In genomic region chr16:68528686-68529379, GRCh38 we compare ENCODE assay signal across 1 cellular context.
TF ChIP-seq lines count a peak whose summit lies in the region.

No MANE protein-coding gene starts in this region.

TF ChIP-seq in HepG2, 621 proteins besides CTCF, POLR2A, EP300 and RAD21 (continued from another document and continues in another):
- TF ChIP-seq THRA (CRISPR knock-in tag; IDR thresholded peaks at IDR 0.05; ENCODE audit: borderline replicate concordance) (peak; percentile 79; the same call in 1 of the 2 replicates), SNAI1 (CRISPR knock-in tag; IDR thresholded peaks at IDR 0.05; ENCODE audit: borderline replicate concordance) (no peak), ARID5B (CRISPR knock-in tag; IDR thresholded peaks at IDR 0.05) (peak; percentile 59; the same call in 1 of the 2 replicates), TGIF2 (CRISPR knock-in tag; IDR thresholded peaks at IDR 0.05) (0 out of 2 replicates have a peak, but pooled peaks have one; percentile 18), ZSCAN9 (CRISPR knock-in tag; IDR thresholded peaks at IDR 0.05; ENCODE audit: borderline replicate concordance) (peak; percentile 82; the same call in 1 of the 2 replicates), ZNF670 (CRISPR knock-in tag; IDR thresholded peaks at IDR 0.05; ENCODE audit: borderline replicate concordance) (no peak), DRAP1 (CRISPR knock-in tag; IDR thresholded peaks at IDR 0.05) (peak; percentile 57), FOXC1 (CRISPR knock-in tag; IDR thresholded peaks at IDR 0.05; ENCODE audit: borderline replicate concordance) (0 out of 2 replicates have a peak, but pooled peaks have one; percentile 34), ZNF382 (CRISPR knock-in tag; IDR thresholded peaks at IDR 0.05; ENCODE audit: borderline replicate concordance) (no peak), CEBPG (CRISPR knock-in tag; IDR thresholded peaks at IDR 0.05) (no peak), JDP2 (CRISPR knock-in tag; IDR thresholded peaks at IDR 0.05; ENCODE audit: borderline replicate concordance) (no peak), SMAD3 (CRISPR knock-in tag; IDR thresholded peaks at IDR 0.05) (0 out of 2 replicates have a peak, but pooled peaks have one; percentile 50), TBL1XR1 (IDR thresholded peaks at IDR 0.05; ENCODE audit: borderline replicate concordance, low read length, partially characterized antibody) (no peak), YEATS2 (CRISPR knock-in tag; IDR thresholded peaks at IDR 0.05; ENCODE audit: borderline replicate concordance) (peak; percentile 66; the same call in 1 of the 2 replicates), REPIN1 (CRISPR knock-in tag; IDR thresholded peaks at IDR 0.05; ENCODE audit: borderline replicate concordance, low read depth) (peak; percentile 36; the same call in 1 of the 2 replicates), RARA (CRISPR knock-in tag; IDR thresholded peaks at IDR 0.05) (peak; percentile 56), ARNT2 (CRISPR knock-in tag; IDR thresholded peaks at IDR 0.05; ENCODE audit: low read depth) (no peak), ARID4A (CRISPR knock-in tag; IDR thresholded peaks at IDR 0.05; ENCODE audit: borderline replicate concordance) (peak; percentile 62; the same call in 1 of the 2 replicates), ZFP82 (CRISPR knock-in tag; IDR thresholded peaks at IDR 0.05; ENCODE audit: borderline replicate concordance) (0 out of 2 replicates have a peak, but pooled peaks have one; percentile 44), ZNF101 (CRISPR knock-in tag; IDR thresholded peaks at IDR 0.05; ENCODE audit: borderline replicate concordance, low read depth) (0 out of 2 replicates have a peak, but pooled peaks have one; percentile 36), LCORL (IDR thresholded peaks at IDR 0.05) (no peak), LCORL (CRISPR knock-in tag; IDR thresholded peaks at IDR 0.05) (peak; percentile 92), ZKSCAN8 (CRISPR knock-in tag; IDR thresholded peaks at IDR 0.05; ENCODE audit: borderline replicate concordance) (peak; percentile 85; the same call in 1 of the 2 replicates), POLR2AphosphoS2 (IDR thresholded peaks at IDR 0.05; ENCODE audit: low read depth, low read length) (no peak), HOXA7 (CRISPR knock-in tag; IDR thresholded peaks at IDR 0.05) (no peak), CREB1 (IDR thresholded peaks at IDR 0.05) (no peak), CREB1 (CRISPR knock-in tag; IDR thresholded peaks at IDR 0.05) (peak; percentile 54), ZNF30 (CRISPR knock-in tag; IDR thresholded peaks at IDR 0.05) (no peak), KLF15 (CRISPR knock-in tag; IDR thresholded peaks at IDR 0.05; ENCODE audit: borderline replicate concordance) (no peak), CREM (IDR thresholded peaks at IDR 0.05) (peak; percentile 40; the same call in 1 of the 2 replicates), CREM (CRISPR knock-in tag; IDR thresholded peaks at IDR 0.05) (no peak; the same call in 1 of the 2 replicates), KDM2A (CRISPR knock-in tag; IDR thresholded peaks at IDR 0.05; ENCODE audit: borderline replicate concordance, low read depth) (peak; percentile 83)
- TF ChIP-seq, protein P1, sequence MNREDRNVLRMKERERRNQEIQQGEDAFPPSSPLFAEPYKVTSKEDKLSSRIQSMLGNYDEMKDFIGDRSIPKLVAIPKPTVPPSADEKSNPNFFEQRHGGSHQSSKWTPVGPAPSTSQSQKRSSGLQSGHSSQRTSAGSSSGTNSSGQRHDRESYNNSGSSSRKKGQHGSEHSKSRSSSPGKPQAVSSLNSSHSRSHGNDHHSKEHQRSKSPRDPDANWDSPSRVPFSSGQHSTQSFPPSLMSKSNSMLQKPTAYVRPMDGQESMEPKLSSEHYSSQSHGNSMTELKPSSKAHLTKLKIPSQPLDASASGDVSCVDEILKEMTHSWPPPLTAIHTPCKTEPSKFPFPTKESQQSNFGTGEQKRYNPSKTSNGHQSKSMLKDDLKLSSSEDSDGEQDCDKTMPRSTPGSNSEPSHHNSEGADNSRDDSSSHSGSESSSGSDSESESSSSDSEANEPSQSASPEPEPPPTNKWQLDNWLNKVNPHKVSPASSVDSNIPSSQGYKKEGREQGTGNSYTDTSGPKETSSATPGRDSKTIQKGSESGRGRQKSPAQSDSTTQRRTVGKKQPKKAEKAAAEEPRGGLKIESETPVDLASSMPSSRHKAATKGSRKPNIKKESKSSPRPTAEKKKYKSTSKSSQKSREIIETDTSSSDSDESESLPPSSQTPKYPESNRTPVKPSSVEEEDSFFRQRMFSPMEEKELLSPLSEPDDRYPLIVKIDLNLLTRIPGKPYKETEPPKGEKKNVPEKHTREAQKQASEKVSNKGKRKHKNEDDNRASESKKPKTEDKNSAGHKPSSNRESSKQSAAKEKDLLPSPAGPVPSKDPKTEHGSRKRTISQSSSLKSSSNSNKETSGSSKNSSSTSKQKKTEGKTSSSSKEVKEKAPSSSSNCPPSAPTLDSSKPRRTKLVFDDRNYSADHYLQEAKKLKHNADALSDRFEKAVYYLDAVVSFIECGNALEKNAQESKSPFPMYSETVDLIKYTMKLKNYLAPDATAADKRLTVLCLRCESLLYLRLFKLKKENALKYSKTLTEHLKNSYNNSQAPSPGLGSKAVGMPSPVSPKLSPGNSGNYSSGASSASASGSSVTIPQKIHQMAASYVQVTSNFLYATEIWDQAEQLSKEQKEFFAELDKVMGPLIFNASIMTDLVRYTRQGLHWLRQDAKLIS (CRISPR knock-in tag; IDR thresholded peaks at IDR 0.05), result no peak
- TF ChIP-seq, protein P2, sequence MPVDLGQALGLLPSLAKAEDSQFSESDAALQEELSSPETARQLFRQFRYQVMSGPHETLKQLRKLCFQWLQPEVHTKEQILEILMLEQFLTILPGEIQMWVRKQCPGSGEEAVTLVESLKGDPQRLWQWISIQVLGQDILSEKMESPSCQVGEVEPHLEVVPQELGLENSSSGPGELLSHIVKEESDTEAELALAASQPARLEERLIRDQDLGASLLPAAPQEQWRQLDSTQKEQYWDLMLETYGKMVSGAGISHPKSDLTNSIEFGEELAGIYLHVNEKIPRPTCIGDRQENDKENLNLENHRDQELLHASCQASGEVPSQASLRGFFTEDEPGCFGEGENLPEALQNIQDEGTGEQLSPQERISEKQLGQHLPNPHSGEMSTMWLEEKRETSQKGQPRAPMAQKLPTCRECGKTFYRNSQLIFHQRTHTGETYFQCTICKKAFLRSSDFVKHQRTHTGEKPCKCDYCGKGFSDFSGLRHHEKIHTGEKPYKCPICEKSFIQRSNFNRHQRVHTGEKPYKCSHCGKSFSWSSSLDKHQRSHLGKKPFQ (CRISPR knock-in tag; IDR thresholded peaks at IDR 0.05; ENCODE audit: insufficient replicate concordance), result no peak
- TF ChIP-seq, protein P3, sequence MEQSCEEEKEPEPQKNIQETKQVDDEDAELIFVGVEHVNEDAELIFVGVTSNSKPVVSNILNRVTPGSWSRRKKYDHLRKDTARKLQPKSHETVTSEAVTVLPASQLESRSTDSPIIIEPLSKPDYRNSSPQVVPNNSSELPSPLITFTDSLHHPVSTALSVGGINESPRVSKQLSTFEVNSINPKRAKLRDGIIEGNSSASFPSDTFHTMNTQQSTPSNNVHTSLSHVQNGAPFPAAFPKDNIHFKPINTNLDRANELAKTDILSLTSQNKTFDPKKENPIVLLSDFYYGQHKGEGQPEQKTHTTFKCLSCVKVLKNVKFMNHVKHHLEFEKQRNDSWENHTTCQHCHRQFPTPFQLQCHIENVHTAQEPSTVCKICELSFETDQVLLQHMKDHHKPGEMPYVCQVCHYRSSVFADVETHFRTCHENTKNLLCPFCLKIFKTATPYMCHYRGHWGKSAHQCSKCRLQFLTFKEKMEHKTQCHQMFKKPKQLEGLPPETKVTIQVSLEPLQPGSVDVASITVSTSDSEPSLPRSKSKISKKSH (CRISPR knock-in tag; IDR thresholded peaks at IDR 0.05; ENCODE audit: borderline replicate concordance), result peak; percentile 95
- TF ChIP-seq, protein P4, sequence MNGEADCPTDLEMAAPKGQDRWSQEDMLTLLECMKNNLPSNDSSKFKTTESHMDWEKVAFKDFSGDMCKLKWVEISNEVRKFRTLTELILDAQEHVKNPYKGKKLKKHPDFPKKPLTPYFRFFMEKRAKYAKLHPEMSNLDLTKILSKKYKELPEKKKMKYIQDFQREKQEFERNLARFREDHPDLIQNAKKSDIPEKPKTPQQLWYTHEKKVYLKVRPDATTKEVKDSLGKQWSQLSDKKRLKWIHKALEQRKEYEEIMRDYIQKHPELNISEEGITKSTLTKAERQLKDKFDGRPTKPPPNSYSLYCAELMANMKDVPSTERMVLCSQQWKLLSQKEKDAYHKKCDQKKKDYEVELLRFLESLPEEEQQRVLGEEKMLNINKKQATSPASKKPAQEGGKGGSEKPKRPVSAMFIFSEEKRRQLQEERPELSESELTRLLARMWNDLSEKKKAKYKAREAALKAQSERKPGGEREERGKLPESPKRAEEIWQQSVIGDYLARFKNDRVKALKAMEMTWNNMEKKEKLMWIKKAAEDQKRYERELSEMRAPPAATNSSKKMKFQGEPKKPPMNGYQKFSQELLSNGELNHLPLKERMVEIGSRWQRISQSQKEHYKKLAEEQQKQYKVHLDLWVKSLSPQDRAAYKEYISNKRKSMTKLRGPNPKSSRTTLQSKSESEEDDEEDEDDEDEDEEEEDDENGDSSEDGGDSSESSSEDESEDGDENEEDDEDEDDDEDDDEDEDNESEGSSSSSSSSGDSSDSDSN (CRISPR knock-in tag; IDR thresholded peaks at IDR 0.05), result peak; percentile 42; the same call in 1 of the 2 replicates
